8 cellular contexts compared by ENCODE assay signal in the genomic region with DNA sequence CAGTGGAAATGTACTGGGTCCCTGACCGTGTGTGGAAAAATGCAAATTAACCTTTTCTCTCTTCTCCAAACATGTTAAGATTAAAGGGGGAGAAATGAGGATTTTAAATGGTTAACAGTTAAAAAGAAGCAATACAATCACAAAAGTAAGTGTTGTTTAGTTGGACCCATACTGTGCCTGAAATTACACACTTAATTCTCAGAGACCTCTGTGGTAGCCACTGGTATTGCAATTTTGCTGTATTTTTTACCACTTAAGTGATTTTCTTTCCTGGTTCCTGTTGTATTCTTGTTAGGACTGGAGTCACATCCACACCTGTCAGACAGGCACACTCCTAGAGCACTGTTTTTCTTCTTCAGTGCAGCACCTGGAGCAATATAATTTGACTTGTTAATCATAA.
DNase-seq lines count a peak whose midpoint lies in the region; ATAC-seq and TF ChIP-seq lines count a peak whose summit lies in the region.

No MANE protein-coding gene starts in this region.

- POLR2A ChIA-PET in Panc1 (lab: Charles Lee) = no interaction called here

- intact Hi-C loops in Panc1 (cut with micrococcal nuclease; ENCODE audit: unreplicated experiment) (no loop called here), lower lobe of right lung (cut with DNase I) (no loop called here), sciatic nerve (cut with DNase I) (no loop called here)

- H3K36me3 ChIP-seq in Panc1 (ENCODE audit: control insufficient read depth, insufficient read depth, low read length) (no peaks in the 10 kb centered on the region), lower lobe of right lung (no peaks in the 10 kb centered on the region), tibial nerve (no peaks in the 10 kb centered on the region)

- ATAC-seq in GM18498 (IDR thresholded peaks at IDR 0.05; ENCODE audit: unreplicated experiment) (peak; percentile 68), HG02588 (IDR thresholded peaks at IDR 0.05; ENCODE audit: unreplicated experiment) (peak; percentile 43), Panc1 (no peak), lower lobe of right lung (no peak), sciatic nerve (no peak)

- no peak for TF ChIP-seq POLR2A in tibial nerve (IDR thresholded peaks at IDR 0.05)

- TF ChIP-seq CTCF in Panc1 (IDR thresholded peaks at IDR 0.05) (peak; percentile 27; the same call in 1 of the 2 replicates), lower lobe of right lung (IDR thresholded peaks at IDR 0.05) (peak; percentile 14), tibial nerve (IDR thresholded peaks at IDR 0.05) (no peak)

- CTCF ChIA-PET in Panc1 (lab: Charles Lee) = no interaction called here

- H3K4me3 ChIP-seq in Panc1 (ENCODE audit: low read depth in 2 of 2, low read length in 2 of 2) (no peak overlapping the region), lower lobe of right lung (no peak overlapping the region), tibial nerve (no peak overlapping the region)

- H3K9me3 ChIP-seq in Panc1 (ENCODE audit: control insufficient read depth, insufficient read depth, low read depth, low read length) (no peaks in the 10 kb centered on the region), lower lobe of right lung (no peaks in the 10 kb centered on the region), tibial nerve (no peaks in the 10 kb centered on the region)

- 84 to 94% methylated on average over 1 of the region's 1 CpG for WGBS in tibial nerve, 2 donors

- in situ Hi-C loops in Panc1 (cut with HindIII; ENCODE audit: low pct_unique_long_range_greater_than_20kb, low sequenced_read_pairs) = no loop called here

- no peaks in the 10 kb centered on the region for H3K27me3 ChIP-seq in Panc1 (ENCODE audit: control insufficient read depth, insufficient read depth, low read length)
- H3K27me3 ChIP-seq in lower lobe of right lung (ENCODE audit: low read depth) = no peaks in the 10 kb centered on the region
- H3K27me3 ChIP-seq in tibial nerve = no peaks in the 10 kb centered on the region

- TF ChIP-seq EP300 in tibial nerve (IDR thresholded peaks at IDR 0.05) = no peak

- DNase-seq in Panc1 (ENCODE audit: low read depth, low spot score) (no peak), lower lobe of right lung (no peak), sciatic nerve (ENCODE audit: low spot score) (no peak), tibial nerve (ENCODE audit: low spot score in 2 of 2) (no peak), NOMO-1 (lab: John Stamatoyannopoulos, UW; ENCODE audit: unreplicated experiment in 2 of 2) (no peak)
- no peak for DNase-seq in activated T-cell treated with anti-CD3 and anti-CD28 coated beads, Interleukin-2, amount 50 U/mL, for 1 hour

- no peak overlapping the region for H3K27ac ChIP-seq in Panc1 (ENCODE audit: low read length)
- no peak overlapping the region for H3K27ac ChIP-seq in lower lobe of right lung
- no peak overlapping the region for H3K27ac ChIP-seq in tibial nerve

- no TSS peak for BruUV-seq in Panc1 (replicated peaks; lab: Mats Ljungman, UMichigan)

- H3K4me1 ChIP-seq in Panc1 (ENCODE audit: control insufficient read depth, insufficient read depth, low read length) = no peaks in the 10 kb centered on the region
- H3K4me1 ChIP-seq in lower lobe of right lung = no peaks in the 10 kb centered on the region
- no peaks in the 10 kb centered on the region for H3K4me1 ChIP-seq in tibial nerve

Comparison
In these comparisons a context has a peak if more than half of its experiments do, and no peak if none do; other contexts are left out.
1. ATAC-seq: peak in GM18498 (single experiment) and HG02588 (single experiment); none in Panc1 (single experiment), lower lobe of right lung (0 of 2) and sciatic nerve (single experiment).
2. CTCF ChIP-seq: peak in Panc1 (single experiment) and lower lobe of right lung (single experiment); none in tibial nerve (0 of 5).